19 cellular contexts compared by ENCODE assay signal in genomic region chr15:66148187-66148586, GRCh38.
DNase-seq lines count a peak whose midpoint lies in the region; ATAC-seq and TF ChIP-seq lines count a peak whose summit lies in the region.
"Had no signal": no experiment of that assay in that cellular context is flagged by ENCODE, and none has a peak within 500 bp of the region (broad histone marks: within the 10 kb centered on the region; RNA-seq: fewer than 3 reads in every experiment).

No MANE protein-coding gene starts in this region.

- peaks cover 82% of the 10 kb centered on the region for H3K4me1 Mint-ChIP-seq in brain
- H3K4me1 Mint-ChIP-seq: B cell; CD4-positive, CD25-positive, alpha-beta regulatory T cell had no signal

- H3K9me3 ChIP-seq in osteoblast (ENCODE audit: low read depth, low read length) = no peaks in the 10 kb centered on the region
- no peaks in the 10 kb centered on the region for H3K9me3 ChIP-seq in psoas muscle
- H3K9me3 ChIP-seq: BLaER1 had no signal

- peak; percentile 49 for DNase-seq in NCI-H1092 treated with DMSO at 0.1 percent for 48 hours (lab: John Stamatoyannopoulos, UW)
- DNase-seq in NCI-H1092 (lab: John Stamatoyannopoulos, UW) = no peak
- DNase-seq in NCI-H69 (lab: John Stamatoyannopoulos, UW) = peak; percentile 47
- DNase-seq in osteoblast (ENCODE audit: insufficient read length, low spot score, missing footprints) = peak; percentile 66
- DNase-seq in central memory CD4-positive, alpha-beta T cell = no peak
- no peak for DNase-seq in psoas muscle
- DNase-seq: CD4-positive, CD25-positive, alpha-beta regulatory T cell; CD8-positive, alpha-beta T cell; DMS 273 treated with DMSO at 0.1 percent for 48 hours; DMS79; GF-D8; H9 had no signal

- H3K27ac Mint-ChIP-seq in brain = peak overlapping the region in 3 of 5 experiments; percentile 11 to 81 (median 64)
- H3K27ac Mint-ChIP-seq: B cell; CD4-positive, CD25-positive, alpha-beta regulatory T cell; CD8-positive, alpha-beta T cell; GM23338; H9 had no signal

- H2AFZ ChIP-seq in osteoblast (ENCODE audit: low read length) = no peak overlapping the region
- H2AFZ ChIP-seq: GM23338 had no signal

- H3K36me3 Mint-ChIP-seq in brain = no peaks in the 10 kb centered on the region
- H3K36me3 Mint-ChIP-seq: CD4-positive, CD25-positive, alpha-beta regulatory T cell; CD8-positive, alpha-beta T cell had no signal

- peaks cover 0 to 4% (median 0%) of the 10 kb centered on the region in 5 experiments for H3K9me3 Mint-ChIP-seq in brain
- H3K9me3 Mint-ChIP-seq: CD4-positive, CD25-positive, alpha-beta regulatory T cell; CD8-positive, alpha-beta T cell; GM23338; H9 had no signal

- intact Hi-C loops in psoas muscle (cut with DNase I) = no loop called here

- H3K27ac ChIP-seq in osteoblast (ENCODE audit: low read depth, low read length) = no peak overlapping the region
- H3K27ac ChIP-seq in psoas muscle = no peak overlapping the region
- H3K27ac ChIP-seq: 22Rv1, C4-2B had no signal

- WGBS in psoas muscle, 3 donors = 71 to 82% (median 76%) methylated on average over 2 of the region's 2 CpGs

- peaks cover 31% of the 10 kb centered on the region for H3K27me3 ChIP-seq in osteoblast (ENCODE audit: insufficient read depth, low read length)
- peaks cover 0 to 19% (median 0%) of the 10 kb centered on the region in 3 donors for H3K27me3 ChIP-seq in psoas muscle (ENCODE audit: insufficient read depth in 3 of 3, low read length in 2 of 3)
- H3K27me3 ChIP-seq: BLaER1 had no signal

- H3K4me2 ChIP-seq in osteoblast (ENCODE audit: insufficient read depth, low read length) = no peak overlapping the region
- H3K4me2 ChIP-seq: GM23338 had no signal

- H3K79me2 ChIP-seq in osteoblast (ENCODE audit: insufficient read depth, low read length) = no peaks in the 10 kb centered on the region

- ATAC-seq in psoas muscle = no peak
- ATAC-seq in HG03460 (IDR thresholded peaks at IDR 0.05; ENCODE audit: unreplicated experiment) = no peak
- ATAC-seq: CD8-positive, alpha-beta T cell; GM23338 had no signal

- no peaks in the 10 kb centered on the region for H3K4me1 ChIP-seq in osteoblast (ENCODE audit: insufficient read depth, low read length)
- H3K4me1 ChIP-seq in psoas muscle = no peaks in the 10 kb centered on the region

- no peak for TF ChIP-seq CTCF in brain (conservative IDR thresholded peaks at IDR 0.05)
- TF ChIP-seq CTCF in osteoblast (IDR thresholded peaks at IDR 0.05; ENCODE audit: extremely low read depth, low read depth, low read length) = no peak
- TF ChIP-seq CTCF in psoas muscle (IDR thresholded peaks at IDR 0.05) = no peak

- no peaks in the 10 kb centered on the region for H4K20me1 ChIP-seq in osteoblast (ENCODE audit: insufficient read depth, low read length)
- H4K20me1 ChIP-seq: BLaER1 had no signal

- no peak overlapping the region for H3K4me3 Mint-ChIP-seq in brain
- H3K4me3 Mint-ChIP-seq: B cell; CD4-positive, CD25-positive, alpha-beta regulatory T cell; CD8-positive, alpha-beta T cell; GM23338; H9 had no signal

- peaks cover 21% of the 10 kb centered on the region for H3K27me3 Mint-ChIP-seq in brain

- H3K36me3 ChIP-seq in osteoblast (ENCODE audit: insufficient read depth, low read length) = no peaks in the 10 kb centered on the region
- no peaks in the 10 kb centered on the region for H3K36me3 ChIP-seq in psoas muscle (ENCODE audit: insufficient read depth in 1 of 2, low read depth in 1 of 2)
- H3K36me3 ChIP-seq: BLaER1 had no signal

- H3K4me3 ChIP-seq in osteoblast (ENCODE audit: insufficient read depth, low read length) = no peak overlapping the region
- H3K4me3 ChIP-seq in psoas muscle = no peak overlapping the region
- H3K4me3 ChIP-seq: BLaER1, GM23338 had no signal

Comparison
In these comparisons a context has a peak if more than half of its experiments do, and no peak if none do; other contexts are left out.
1. DNase-seq: peak in NCI-H1092 treated with DMSO at 0.1 percent for 48 hours (single experiment), NCI-H69 (single experiment) and osteoblast (single experiment); none in NCI-H1092 (single experiment), central memory CD4-positive, alpha-beta T cell (single experiment) and psoas muscle (0 of 2).